1 cellular context compared by ENCODE assay signal in the genomic region with DNA sequence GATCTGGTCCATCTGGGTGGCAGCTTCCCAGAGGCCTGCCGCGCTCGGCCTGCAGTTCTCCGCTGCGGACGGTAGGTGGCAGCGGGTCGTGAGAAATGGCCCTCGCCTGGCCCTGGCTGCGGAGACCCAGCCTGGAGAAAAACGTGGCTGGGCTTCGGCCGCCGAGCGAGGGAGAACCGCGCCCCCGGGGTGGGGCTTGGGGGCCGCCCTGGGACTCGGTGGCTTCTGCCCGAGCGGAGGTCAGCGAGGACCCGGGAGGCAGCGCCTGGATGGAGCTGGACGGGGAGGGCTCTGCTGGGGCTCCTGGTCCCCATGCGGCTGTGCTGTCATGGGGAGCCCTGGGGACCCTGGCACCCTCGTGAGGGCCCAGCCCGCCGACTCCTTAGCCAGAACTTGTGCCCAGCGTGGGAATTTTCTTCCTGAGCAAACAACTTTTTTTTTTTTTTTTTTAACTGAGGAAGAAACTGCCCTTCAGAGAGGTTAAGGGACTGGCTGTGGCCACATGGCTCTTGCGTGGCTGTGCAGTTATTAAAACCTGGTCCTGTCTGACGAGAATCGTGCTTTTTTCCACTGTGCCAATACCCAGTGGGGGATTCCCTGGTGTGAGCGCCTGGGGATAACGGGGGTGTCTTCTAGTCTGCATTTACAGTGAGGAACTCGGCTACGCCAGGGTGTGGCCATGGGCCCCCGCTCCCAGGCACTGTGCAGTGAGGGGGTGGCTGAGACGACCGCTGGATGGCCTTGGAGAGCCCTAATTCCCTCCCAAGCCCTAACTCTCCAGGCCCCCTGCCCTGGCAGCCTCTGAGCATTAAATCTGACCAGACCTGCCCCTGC.
TF ChIP-seq lines count a peak whose summit lies in the region.

No MANE protein-coding gene starts in this region.

TF ChIP-seq in liver, 16 proteins besides CTCF, POLR2A, EP300 and RAD21 (continued from another document):
- TF ChIP-seq, protein P1, sequence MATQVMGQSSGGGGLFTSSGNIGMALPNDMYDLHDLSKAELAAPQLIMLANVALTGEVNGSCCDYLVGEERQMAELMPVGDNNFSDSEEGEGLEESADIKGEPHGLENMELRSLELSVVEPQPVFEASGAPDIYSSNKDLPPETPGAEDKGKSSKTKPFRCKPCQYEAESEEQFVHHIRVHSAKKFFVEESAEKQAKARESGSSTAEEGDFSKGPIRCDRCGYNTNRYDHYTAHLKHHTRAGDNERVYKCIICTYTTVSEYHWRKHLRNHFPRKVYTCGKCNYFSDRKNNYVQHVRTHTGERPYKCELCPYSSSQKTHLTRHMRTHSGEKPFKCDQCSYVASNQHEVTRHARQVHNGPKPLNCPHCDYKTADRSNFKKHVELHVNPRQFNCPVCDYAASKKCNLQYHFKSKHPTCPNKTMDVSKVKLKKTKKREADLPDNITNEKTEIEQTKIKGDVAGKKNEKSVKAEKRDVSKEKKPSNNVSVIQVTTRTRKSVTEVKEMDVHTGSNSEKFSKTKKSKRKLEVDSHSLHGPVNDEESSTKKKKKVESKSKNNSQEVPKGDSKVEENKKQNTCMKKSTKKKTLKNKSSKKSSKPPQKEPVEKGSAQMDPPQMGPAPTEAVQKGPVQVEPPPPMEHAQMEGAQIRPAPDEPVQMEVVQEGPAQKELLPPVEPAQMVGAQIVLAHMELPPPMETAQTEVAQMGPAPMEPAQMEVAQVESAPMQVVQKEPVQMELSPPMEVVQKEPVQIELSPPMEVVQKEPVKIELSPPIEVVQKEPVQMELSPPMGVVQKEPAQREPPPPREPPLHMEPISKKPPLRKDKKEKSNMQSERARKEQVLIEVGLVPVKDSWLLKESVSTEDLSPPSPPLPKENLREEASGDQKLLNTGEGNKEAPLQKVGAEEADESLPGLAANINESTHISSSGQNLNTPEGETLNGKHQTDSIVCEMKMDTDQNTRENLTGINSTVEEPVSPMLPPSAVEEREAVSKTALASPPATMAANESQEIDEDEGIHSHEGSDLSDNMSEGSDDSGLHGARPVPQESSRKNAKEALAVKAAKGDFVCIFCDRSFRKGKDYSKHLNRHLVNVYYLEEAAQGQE (IDR thresholded peaks at IDR 0.05), result peak; percentile 11
- TF ChIP-seq, protein P2, sequence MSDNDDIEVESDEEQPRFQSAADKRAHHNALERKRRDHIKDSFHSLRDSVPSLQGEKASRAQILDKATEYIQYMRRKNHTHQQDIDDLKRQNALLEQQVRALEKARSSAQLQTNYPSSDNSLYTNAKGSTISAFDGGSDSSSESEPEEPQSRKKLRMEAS (IDR thresholded peaks at IDR 0.05), result peak; percentile 59
- TF ChIP-seq HNF4A (conservative IDR thresholded peaks at IDR 0.05) (peak in 1 of 2 donors; percentile 22), HNF4G (IDR thresholded peaks at IDR 0.05) (no peak), FOXA1 (IDR thresholded peaks at IDR 0.05) (peak; percentile 22), SP1 (IDR thresholded peaks at IDR 0.05) (peak; percentile 50), TAF1 (conservative IDR thresholded peaks at IDR 0.05) (no peak), JUND (IDR thresholded peaks at IDR 0.05) (peak in 1 of 2 donors; percentile 8)
